Comparison of ENCODE assay signal across 8 cellular contexts in genomic region chr1:45584351-45585109, GRCh38. TPM values are rescaled to one million over a fixed set of nuclear protein-coding genes. Genes with fewer than 3 reads are reported as not detected.
DNase-seq lines count a peak whose midpoint lies in the region; ATAC-seq and TF ChIP-seq lines count a peak whose summit lies in the region.

No MANE protein-coding gene starts in this region.

- H3K27ac Mint-ChIP-seq in naive thymus-derived CD8-positive, alpha-beta T cell = peak overlapping the region; percentile 94 to 100 (median 99)
- peak overlapping the region; percentile 96 for H3K27ac Mint-ChIP-seq in stimulated activated memory B cell treated with anti-CD40 and anti-IgM and Interleukin-4, amounts not matched to agents 10 μg/mL and 1 μg/mL and 100 μg/mL, for 72 hours

- in situ Hi-C loops in Caki2 (cut with HindIII; ENCODE audit: low pct_unique_long_range_greater_than_20kb, low sequenced_read_pairs) = no loop called here

- peak; percentile 38 for ATAC-seq in GM21737 (IDR thresholded peaks at IDR 0.05; ENCODE audit: unreplicated experiment)
- ATAC-seq in naive thymus-derived CD8-positive, alpha-beta T cell = peak; percentile 61 to 70
- peak; percentile 62 for ATAC-seq in stimulated activated memory B cell treated with anti-CD40 and anti-IgM and Interleukin-4, amounts not matched to agents 10 μg/mL and 1 μg/mL and 100 μg/mL, for 72 hours

- H3K4me3 ChIP-seq in LNCaP clone FGC (ENCODE audit: low read depth, low read length) (peak overlapping the region; percentile 97), fibroblast of mammary gland (ENCODE audit: control insufficient read depth, low read depth, low read length) (peak overlapping the region; percentile 100)

- TF ChIP-seq CTCF in LNCaP clone FGC (IDR thresholded peaks at IDR 0.05; ENCODE audit: control insufficient read depth, extremely low read depth, insufficient read depth) (no peak), fibroblast of mammary gland (conservative IDR thresholded peaks at IDR 0.05; ENCODE audit: control insufficient read depth, insufficient read depth, low read depth, low read length) (no peak)

- H3K27me3 Mint-ChIP-seq in naive thymus-derived CD8-positive, alpha-beta T cell = no peaks in the 10 kb centered on the region
- no peaks in the 10 kb centered on the region for H3K27me3 Mint-ChIP-seq in stimulated activated memory B cell treated with anti-CD40 and anti-IgM and Interleukin-4, amounts not matched to agents 10 μg/mL and 1 μg/mL and 100 μg/mL, for 72 hours

- H3K9me3 Mint-ChIP-seq in naive thymus-derived CD8-positive, alpha-beta T cell = no peaks in the 10 kb centered on the region
- no peaks in the 10 kb centered on the region for H3K9me3 Mint-ChIP-seq in stimulated activated memory B cell treated with anti-CD40 and anti-IgM and Interleukin-4, amounts not matched to agents 10 μg/mL and 1 μg/mL and 100 μg/mL, for 72 hours

- H3K36me3 Mint-ChIP-seq in naive thymus-derived CD8-positive, alpha-beta T cell = peaks cover 0 to 2% (median 0%) of the 10 kb centered on the region in 3 donors
- H3K36me3 Mint-ChIP-seq in stimulated activated memory B cell treated with anti-CD40 and anti-IgM and Interleukin-4, amounts not matched to agents 10 μg/mL and 1 μg/mL and 100 μg/mL, for 72 hours = no peaks in the 10 kb centered on the region

- POLR2A ChIA-PET in naive thymus-derived CD8-positive, alpha-beta T cell (lab: Charles Lee) = interaction anchor here (0.7 to 3.7 kb wide), 15 partner anchors 9 to 852 kb away, joined by 3 to 34 read pairs (median 5); partner anchors contain the start of genes AKR1A1, CCDC163, GPBP1L1 and HECTD3

- peak; percentile 88 for DNase-seq in Caki2 (ENCODE audit: low read depth)
- DNase-seq in LNCaP clone FGC (ENCODE audit: low read depth) = no peak
- peak; percentile 89 for DNase-seq in RKO (ENCODE audit: low spot score)
- DNase-seq in activated T-helper 1 cell treated with anti-CD3 and anti-CD28 coated beads, Interleukin-2, amount 50 U/mL, for 16 hours (ENCODE audit: low read depth in 1 of 2, low spot score in 1 of 2) = peak; percentile 72 to 81
- DNase-seq in fibroblast of mammary gland (ENCODE audit: low read depth) = peak; percentile 77
- DNase-seq in naive thymus-derived CD8-positive, alpha-beta T cell = peak; percentile 79 to 94 (median 89)

- H3K4me3 Mint-ChIP-seq in naive thymus-derived CD8-positive, alpha-beta T cell = peak overlapping the region; percentile 93 to 100 (median 99)
- peak overlapping the region; percentile 98 for H3K4me3 Mint-ChIP-seq in stimulated activated memory B cell treated with anti-CD40 and anti-IgM and Interleukin-4, amounts not matched to agents 10 μg/mL and 1 μg/mL and 100 μg/mL, for 72 hours

- H3K4me1 Mint-ChIP-seq in naive thymus-derived CD8-positive, alpha-beta T cell = peaks cover 15 to 47% (median 42%) of the 10 kb centered on the region in 4 donors
- H3K4me1 Mint-ChIP-seq in stimulated activated memory B cell treated with anti-CD40 and anti-IgM and Interleukin-4, amounts not matched to agents 10 μg/mL and 1 μg/mL and 100 μg/mL, for 72 hours = peaks cover 56% of the 10 kb centered on the region

RNA-seq across cellular contexts. Expression of gene NASP, which starts 0.7 kb away (rescaled TPM):
- 89.4 and 99.6 TPM in 2 replicates for total RNA-seq in Caki2 (2014; rRNA removed; shearing (Covaris generic); ENCODE audit: low replicate concordance)
- total RNA-seq in naive thymus-derived CD8-positive, alpha-beta T cell = 10 to 100 TPM; 72.7 to 73.2 TPM
- 10 to 100 TPM; 72.5 to 89.3 (median 84.0) TPM for polyA plus RNA-seq in naive thymus-derived CD8-positive, alpha-beta T cell

RNA-seq across cellular contexts. Expression of gene AKR1A1, which starts 33.9 kb away (rescaled TPM):
- 235 and 258 TPM in 2 replicates for total RNA-seq in Caki2 (2014; rRNA removed; shearing (Covaris generic); ENCODE audit: low replicate concordance)
- 10 to 100 TPM; 74.8 to 78.0 TPM for total RNA-seq in naive thymus-derived CD8-positive, alpha-beta T cell
- 10 to 100 TPM; 82.8 to 96.3 (median 85.5) TPM for polyA plus RNA-seq in naive thymus-derived CD8-positive, alpha-beta T cell

RNA-seq across cellular contexts. Expression of gene CCDC17, which starts 39.3 kb away (rescaled TPM):
- 0.10 TPM in 1 of 2 replicates, not detected in the other for total RNA-seq in Caki2 (2014; rRNA removed; shearing (Covaris generic); ENCODE audit: low replicate concordance)
- total RNA-seq in naive thymus-derived CD8-positive, alpha-beta T cell = 1 to 10 TPM; 9.2 to 9.4 TPM
- polyA plus RNA-seq in naive thymus-derived CD8-positive, alpha-beta T cell = under 1 TPM in 1 of 3 donors, not detected in 2; 0.43 TPM
